In the genomic region with DNA sequence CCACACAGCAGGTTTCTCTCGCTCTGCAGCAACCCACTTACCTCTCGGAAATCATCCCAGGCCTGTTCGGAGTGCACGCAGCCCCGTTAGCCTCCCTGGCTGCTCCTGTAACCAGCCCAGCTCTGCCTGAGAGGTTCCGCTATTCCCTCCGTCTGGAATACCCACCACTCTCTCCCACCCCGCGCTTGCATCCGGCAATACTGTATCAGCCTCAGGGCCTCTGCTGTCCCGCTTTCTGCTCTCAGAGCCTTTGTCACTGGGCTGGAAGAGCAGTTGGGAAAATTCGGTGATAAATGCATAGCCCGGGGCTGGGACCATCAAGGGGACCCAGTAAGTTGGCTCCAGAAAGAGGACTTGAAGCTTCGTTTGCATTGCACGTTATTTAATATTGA, we compare ENCODE assay signal across 1 cellular context.
TF ChIP-seq lines count a peak whose summit lies in the region.

No MANE protein-coding gene starts in this region.

TF ChIP-seq in SK-N-SH, 30 proteins besides CTCF, POLR2A, EP300 and RAD21 (continued from another document):
- TF ChIP-seq, protein P1, sequence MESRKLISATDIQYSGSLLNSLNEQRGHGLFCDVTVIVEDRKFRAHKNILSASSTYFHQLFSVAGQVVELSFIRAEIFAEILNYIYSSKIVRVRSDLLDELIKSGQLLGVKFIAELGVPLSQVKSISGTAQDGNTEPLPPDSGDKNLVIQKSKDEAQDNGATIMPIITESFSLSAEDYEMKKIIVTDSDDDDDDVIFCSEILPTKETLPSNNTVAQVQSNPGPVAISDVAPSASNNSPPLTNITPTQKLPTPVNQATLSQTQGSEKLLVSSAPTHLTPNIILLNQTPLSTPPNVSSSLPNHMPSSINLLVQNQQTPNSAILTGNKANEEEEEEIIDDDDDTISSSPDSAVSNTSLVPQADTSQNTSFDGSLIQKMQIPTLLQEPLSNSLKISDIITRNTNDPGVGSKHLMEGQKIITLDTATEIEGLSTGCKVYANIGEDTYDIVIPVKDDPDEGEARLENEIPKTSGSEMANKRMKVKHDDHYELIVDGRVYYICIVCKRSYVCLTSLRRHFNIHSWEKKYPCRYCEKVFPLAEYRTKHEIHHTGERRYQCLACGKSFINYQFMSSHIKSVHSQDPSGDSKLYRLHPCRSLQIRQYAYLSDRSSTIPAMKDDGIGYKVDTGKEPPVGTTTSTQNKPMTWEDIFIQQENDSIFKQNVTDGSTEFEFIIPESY (IDR thresholded peaks at IDR 0.05; ENCODE audit: borderline replicate concordance, low read depth): no peak
